In the genomic region with DNA sequence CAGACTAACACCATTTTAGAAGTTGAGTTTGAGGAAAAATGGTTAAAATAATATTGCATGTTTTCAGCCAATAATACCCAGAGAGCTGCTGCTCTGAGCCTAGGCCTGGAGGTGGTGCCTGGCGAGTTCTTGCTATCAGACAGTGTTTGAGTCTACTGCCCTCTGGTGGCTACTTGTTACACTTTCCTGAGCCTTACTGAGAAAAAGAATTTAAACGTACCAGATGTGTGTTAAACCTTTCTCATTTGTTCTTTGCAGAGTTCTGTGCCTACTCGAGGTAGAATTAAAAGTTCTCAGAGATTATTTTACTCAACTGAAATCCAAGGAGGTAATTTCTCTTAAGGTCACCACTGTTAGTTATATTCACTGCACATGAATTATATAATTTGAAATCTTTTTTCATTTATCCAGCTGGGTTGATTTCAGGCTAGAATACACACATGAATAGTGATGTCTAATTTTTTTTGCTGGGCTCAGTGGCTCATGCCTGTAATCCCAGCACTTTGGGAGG, we compare ENCODE assay signal across 8 cellular contexts. TPM values are rescaled to one million over a fixed set of nuclear protein-coding genes. Genes with fewer than 3 reads are reported as not detected.
DNase-seq lines count a peak whose midpoint lies in the region; ATAC-seq, FAIRE-seq and TF ChIP-seq lines count a peak whose summit lies in the region.

No MANE protein-coding gene starts in this region.

- no peak overlapping the region for H2BK20ac ChIP-seq in H1 (ENCODE audit: low read length)

- H2BK12ac ChIP-seq in H1 (ENCODE audit: low read depth, low read length): no peak overlapping the region

- H3K36me3 Mint-ChIP-seq in CD4-positive, alpha-beta T cell (ENCODE audit: low read depth): peaks cover 38% of the 10 kb centered on the region
- peaks cover 4% of the 10 kb centered on the region for H3K36me3 Mint-ChIP-seq in activated CD4-positive, alpha-beta memory T cell treated with anti-CD3 and anti-CD28 coated beads, Interleukin-2, amount 10 ng/mL, durations not matched to agents 7 days and 5 days (ENCODE audit: low read depth)

- TF ChIP-seq RAD21 in H1 (IDR thresholded peaks at IDR 0.05 in 1 of 2, conservative IDR thresholded peaks at IDR 0.05 in 1 of 2; ENCODE audit: low read depth in 2 of 2, low read length in 2 of 2): peak; percentile 93 to 95

- H3K79me2 ChIP-seq in H1 (ENCODE audit: control insufficient read depth in 1 of 2, insufficient read depth in 2 of 2, low read length in 2 of 2) (no peaks in the 10 kb centered on the region), mesendoderm (ENCODE audit: control insufficient read depth, insufficient read depth, low read length) (no peaks in the 10 kb centered on the region)

- H3K36me3 ChIP-seq in H1 (ENCODE audit: control insufficient read depth in 2 of 4, insufficient read depth in 4 of 4, low read length in 3 of 4): no peaks in the 10 kb centered on the region
- no peaks in the 10 kb centered on the region for H3K36me3 ChIP-seq in mesendoderm (ENCODE audit: control insufficient read depth, insufficient read depth, low read length)

- H3K14ac ChIP-seq in H1 (ENCODE audit: insufficient read length): no peak overlapping the region

- H2AFZ ChIP-seq in H1 (ENCODE audit: low read length): no peak overlapping the region

- H3K4ac ChIP-seq in H1 (replicated peaks; ENCODE audit: insufficient read length, low read depth, low read length): no peak overlapping the region
- no peak overlapping the region for H3K4ac ChIP-seq in mesendoderm (ENCODE audit: low read depth, low read length)

- H3K4me3 Mint-ChIP-seq in CD4-positive, alpha-beta T cell: no peak overlapping the region
- no peak overlapping the region for H3K4me3 Mint-ChIP-seq in activated CD4-positive, alpha-beta memory T cell treated with anti-CD3 and anti-CD28 coated beads, Interleukin-2, amount 10 ng/mL, durations not matched to agents 7 days and 5 days

- no peak overlapping the region for H3K27ac ChIP-seq in CD4-positive, alpha-beta T cell (ENCODE audit: low read depth, low read length)
- H3K27ac ChIP-seq in H1 (ENCODE audit: low read depth, low read length) (no peak overlapping the region), mesendoderm (ENCODE audit: low read depth, low read length) (no peak overlapping the region)

- 23% methylated on average over 3 of the region's 3 CpGs; no CpG with 5 or more reads in 1 of the 2 experiments for WGBS in H1 (ENCODE audit: extremely low coverage in 1 of 2, insufficient coverage in 1 of 2, insufficient read length in 1 of 2, insufficient replicate concordance in 2 of 2, low coverage in 1 of 2, low lambda C conversion rate in 2 of 2, missing lambda C conversion rate in 1 of 2), 2 experiments
- no CpG with 5 or more reads among the region's 3 CpGs for WGBS in mesendoderm (ENCODE audit: extremely low coverage, insufficient coverage, low lambda C conversion rate)

- no peak overlapping the region for H4K5ac ChIP-seq in H1 (ENCODE audit: insufficient read length, low read depth, low read length)
- no peak overlapping the region for H4K5ac ChIP-seq in mesendoderm (ENCODE audit: low read length)

- H3K9me3 ChIP-seq in CD4-positive, alpha-beta T cell (ENCODE audit: control insufficient read depth, low read length): no peaks in the 10 kb centered on the region
- H3K9me3 ChIP-seq in H1 (ENCODE audit: insufficient read depth in 2 of 2, low read depth in 1 of 2, low read length in 1 of 2): no peaks in the 10 kb centered on the region

- H3K9me3 Mint-ChIP-seq in CD4-positive, alpha-beta T cell: no peaks in the 10 kb centered on the region
- no peaks in the 10 kb centered on the region for H3K9me3 Mint-ChIP-seq in activated CD4-positive, alpha-beta memory T cell treated with anti-CD3 and anti-CD28 coated beads, Interleukin-2, amount 10 ng/mL, durations not matched to agents 7 days and 5 days

- peaks cover 23% of the 10 kb centered on the region for H3K4me1 Mint-ChIP-seq in CD4-positive, alpha-beta T cell (ENCODE audit: low read depth)
- H3K4me1 Mint-ChIP-seq in activated CD4-positive, alpha-beta memory T cell treated with anti-CD3 and anti-CD28 coated beads, Interleukin-2, amount 10 ng/mL, durations not matched to agents 7 days and 5 days: peaks cover 2% of the 10 kb centered on the region

- DNase-seq in CD4-positive, alpha-beta T cell: peak; percentile 55 to 81 (median 66)
- DNase-seq in GM20000 (ENCODE audit: low spot score): peak; percentile 80
- DNase-seq in HT1080 (ENCODE audit: low read depth): peak; percentile 74
- DNase-seq in NK-92 (lab: John Stamatoyannopoulos, UW; ENCODE audit: unreplicated experiment): peak; percentile 4
- peak; percentile 76 for DNase-seq in activated CD4-positive, alpha-beta memory T cell treated with anti-CD3 and anti-CD28 coated beads, Interleukin-2, amount 10 ng/mL, durations not matched to agents 7 days and 5 days
- peak; percentile 33 to 59 for DNase-seq in H1 (ENCODE audit: low read depth in 1 of 2, low spot score in 2 of 2)
- peak; percentile 87 for DNase-seq in mesendoderm
- DNase-seq in stimulated activated CD8-positive, alpha-beta memory T cell treated with anti-CD3 and anti-CD28 coated beads, Interleukin-2, amount 100 ng/mL, for 1 hour (ENCODE audit: low read depth in 2 of 2): peak; percentile 21 to 57

- CTCF ChIA-PET in CD4-positive, alpha-beta T cell (lab: Charles Lee): interaction anchor here (0.6 to 2.7 kb wide), 39 partner anchors 9 to 583 kb away, joined by 3 to 59 read pairs (median 4); a partner anchor contains a TSS
- CTCF ChIA-PET in activated CD4-positive, alpha-beta memory T cell treated with anti-CD3 and anti-CD28 coated beads, Interleukin-2, amount 10 ng/mL, durations not matched to agents 7 days and 5 days (lab: Charles Lee): interaction anchor here (0.6 to 3.9 kb wide), 27 partner anchors 11 to 360 kb away, joined by 3 to 79 read pairs (median 4); no protein-coding TSS in a partner anchor
- CTCF ChIA-PET in H1 (lab: Charles Lee; ENCODE audit: partially characterized antibody): interaction anchor here (0.6 to 4.5 kb wide), 47 partner anchors 9 to 287 kb away, joined by 3 to 38 read pairs (median 4); no protein-coding TSS in a partner anchor

- H2AK5ac ChIP-seq in H1 (ENCODE audit: low read depth, low read length) (no peak overlapping the region), mesendoderm (ENCODE audit: low read length) (no peak overlapping the region)

- ATAC-seq in CD4-positive, alpha-beta T cell (ENCODE audit: poor library complexity): peak; percentile 98

- no peak overlapping the region for H2BK5ac ChIP-seq in H1 (ENCODE audit: low read depth, low read length)
- no peak overlapping the region for H2BK5ac ChIP-seq in mesendoderm (ENCODE audit: low read length)

- TF ChIP-seq CTCF in CD4-positive, alpha-beta T cell (IDR thresholded peaks at IDR 0.05): peak; percentile 92
- peak; percentile 74 for TF ChIP-seq CTCF in GM20000 (IDR thresholded peaks at IDR 0.05; ENCODE audit: extremely low read depth, missing control alignments)
- TF ChIP-seq CTCF in H1 (IDR thresholded peaks at IDR 0.05; ENCODE audit: control extremely low read depth in 1 of 3, insufficient read depth in 1 of 3, low read depth in 1 of 3, low read length in 3 of 3): peak; percentile 48 to 97 (median 82)

- H3K4me3 ChIP-seq in H1 (ENCODE audit: extremely low read depth in 1 of 4, insufficient read depth in 2 of 4, low read depth in 3 of 4, low read length in 4 of 4): no peak overlapping the region
- no peak overlapping the region for H3K4me3 ChIP-seq in mesendoderm (ENCODE audit: low read length)

- H3K79me1 ChIP-seq in H1 (ENCODE audit: low read depth, low read length) (no peaks in the 10 kb centered on the region), mesendoderm (ENCODE audit: low read length) (no peaks in the 10 kb centered on the region)

- intact Hi-C loops in CD4-positive, alpha-beta T cell (cut with DNase I, micrococcal nuclease): loop anchor here (1.0 to 5.0 kb wide), 6 partner anchors 74 to 289 kb away; no protein-coding TSS in a partner anchor

- no peaks in the 10 kb centered on the region for H3K23me2 ChIP-seq in H1 (ENCODE audit: low read depth, low read length)

- H3K56ac ChIP-seq in H1 (replicated peaks; ENCODE audit: insufficient read length, low read depth, low read length) (no peak overlapping the region), mesendoderm (ENCODE audit: low read length) (no peak overlapping the region)

- H4K8ac ChIP-seq in H1 (ENCODE audit: extremely low read depth, insufficient read depth, low read length) (no peak overlapping the region), mesendoderm (ENCODE audit: low read depth, low read length) (no peak overlapping the region)

- H3K4me2 ChIP-seq in H1 (ENCODE audit: insufficient read depth in 1 of 2, low read depth in 2 of 2, low read length in 2 of 2) (no peak overlapping the region), mesendoderm (ENCODE audit: low read length) (no peak overlapping the region)

- H3K4me1 ChIP-seq in H1 (replicated peaks in 1 of 4; ENCODE audit: control insufficient read depth in 3 of 4, insufficient read depth in 4 of 4, low read length in 3 of 4): peaks cover 0 to 4% (median 1%) of the 10 kb centered on the region in 4 experiments; a peak in 2 of 7 replicates
- no peaks in the 10 kb centered on the region for H3K4me1 ChIP-seq in mesendoderm (ENCODE audit: control insufficient read depth, low read depth, low read length)

- no peak overlapping the region for H4K91ac ChIP-seq in H1 (replicated peaks; ENCODE audit: insufficient read length, low read length)

- POLR2A ChIA-PET in CD4-positive, alpha-beta T cell (lab: Charles Lee): interaction anchor here (0.6 to 2.7 kb wide), 10 partner anchors 11 to 259 kb away, joined by 3 to 17 read pairs (median 3); no protein-coding TSS in a partner anchor
- POLR2A ChIA-PET in activated CD4-positive, alpha-beta memory T cell treated with anti-CD3 and anti-CD28 coated beads, Interleukin-2, amount 10 ng/mL, durations not matched to agents 7 days and 5 days (lab: Charles Lee): interaction anchor here (0.5 to 1.6 kb wide), 4 partner anchors 225 to 259 kb away, joined by 3 to 11 read pairs (median 4); no protein-coding TSS in a partner anchor
- POLR2A ChIA-PET in H1 (lab: Charles Lee; ENCODE audit: partially characterized antibody): no interaction called here

- H3K27ac Mint-ChIP-seq in CD4-positive, alpha-beta T cell: peak overlapping the region; percentile 16
- no peak overlapping the region for H3K27ac Mint-ChIP-seq in activated CD4-positive, alpha-beta memory T cell treated with anti-CD3 and anti-CD28 coated beads, Interleukin-2, amount 10 ng/mL, durations not matched to agents 7 days and 5 days

- H3K23ac ChIP-seq in H1 (ENCODE audit: insufficient read length) (no peak overlapping the region), mesendoderm (ENCODE audit: low read length) (no peak overlapping the region)

- no peaks in the 10 kb centered on the region for H3K27me3 ChIP-seq in CD4-positive, alpha-beta T cell (ENCODE audit: control insufficient read depth, insufficient read depth, low read length)
- no peaks in the 10 kb centered on the region for H3K27me3 ChIP-seq in H1 (replicated peaks in 1 of 4; ENCODE audit: control insufficient read depth in 3 of 4, extremely low read depth in 1 of 4, insufficient read depth in 3 of 4, low read length in 3 of 4)
- no peaks in the 10 kb centered on the region for H3K27me3 ChIP-seq in mesendoderm (ENCODE audit: insufficient read depth, low read length, poor library complexity)

- no peak for TF ChIP-seq EP300 in H1 (IDR thresholded peaks at IDR 0.05; ENCODE audit: borderline replicate concordance in 1 of 2, low read depth in 2 of 2, low read length in 2 of 2)

- H3K9ac ChIP-seq in H1 (replicated peaks in 1 of 4; ENCODE audit: extremely low read depth in 1 of 4, low read depth in 3 of 4, low read length in 3 of 4) (no peak overlapping the region), mesendoderm (ENCODE audit: low read length) (no peak overlapping the region)

- TF ChIP-seq POLR2A in H1 (IDR thresholded peaks at IDR 0.05; ENCODE audit: control extremely low read depth in 1 of 2, low read depth in 2 of 2, low read length in 2 of 2): no peak

- H2BK15ac ChIP-seq in H1 (ENCODE audit: low read length): no peak overlapping the region
- no peak overlapping the region for H2BK15ac ChIP-seq in mesendoderm (replicated peaks; ENCODE audit: low read depth)

- no peaks in the 10 kb centered on the region for H4K20me1 ChIP-seq in H1 (replicated peaks in 1 of 2; ENCODE audit: control insufficient read depth in 1 of 2, insufficient read depth in 2 of 2, low read length in 2 of 2)

- FAIRE-seq in H1 (lab: Jason Lieb, UNC): peak; percentile 71

- no peak overlapping the region for H2BK120ac ChIP-seq in H1 (replicated peaks; ENCODE audit: low read depth, low read length)
- H2BK120ac ChIP-seq in mesendoderm (ENCODE audit: low read depth, low read length): no peak overlapping the region

- H3K27me3 Mint-ChIP-seq in CD4-positive, alpha-beta T cell: no peaks in the 10 kb centered on the region
- no peaks in the 10 kb centered on the region for H3K27me3 Mint-ChIP-seq in activated CD4-positive, alpha-beta memory T cell treated with anti-CD3 and anti-CD28 coated beads, Interleukin-2, amount 10 ng/mL, durations not matched to agents 7 days and 5 days

- H3K18ac ChIP-seq in H1 (ENCODE audit: extremely low read depth, low read length) (no peak overlapping the region), mesendoderm (ENCODE audit: low read length) (no peak overlapping the region)

RNA-seq across cellular contexts. Expression of a gene that starts 38.2 kb away (rescaled TPM):
- total RNA-seq in CD4-positive, alpha-beta T cell: 1 to 10 TPM; 7.0 to 7.3 TPM
- 3.6 and 5.9 TPM in 2 replicates for total RNA-seq in HT1080 (2014; rRNA removed; shearing (Covaris generic))
- polyA plus RNA-seq in HT1080 (2015; cell fraction: cytosol; rRNA removed): 6.6 and 7.6 TPM in 2 replicates
- 3.6 and 5.8 TPM in 2 replicates for polyA plus RNA-seq in HT1080 (2015; cell fraction: nucleus; rRNA removed)
- total RNA-seq in activated CD4-positive, alpha-beta memory T cell treated with anti-CD3 and anti-CD28 coated beads, Interleukin-2, amount 10 ng/mL, durations not matched to agents 7 days and 5 days: 1 to 10 TPM; 7.9 to 9.4 TPM
- 4.2 and 4.5 TPM in 2 replicates for total RNA-seq in H1 (2021; fragmentation: NEBNext Ultra II Directional; extraction: Animal tissue kit (Norgen Biotek cat#: 25700))
- polyA plus RNA-seq in H1 (2011; rRNA removed): 4.4 and 6.5 TPM in 2 replicates
- 5.9 TPM for polyA plus RNA-seq in H1 (2011; cell fraction: cytosol; rRNA removed)
- polyA plus RNA-seq in H1 (2011; cell fraction: nucleus; rRNA removed): 2.7 TPM
- 4.0 to 5.2 TPM (median 4.2 TPM) in 4 replicates for polyA plus RNA-seq in H1 (2012, experiment 1 of 2)
- polyA plus RNA-seq in H1 (2012, experiment 2 of 2): 8.6 TPM
- 4.9 TPM for polyA plus RNA-seq in H1 (2013, experiment 1 of 2)
- polyA plus RNA-seq in H1 (2013, experiment 2 of 2): 4.2 TPM
- polyA minus RNA-seq in H1 (2011; rRNA and poly(A)+ RNA removed): 1.9 and 2.8 TPM in 2 replicates
- not detected for polyA minus RNA-seq in H1 (2011; cell fraction: cytosol; rRNA and poly(A)+ RNA removed)
- 5.6 TPM for polyA minus RNA-seq in H1 (2011; cell fraction: nucleus; rRNA and poly(A)+ RNA removed)
- 5.4 TPM for polyA plus RNA-seq in mesendoderm (2013, experiment 1 of 2)
- polyA plus RNA-seq in mesendoderm (2013, experiment 2 of 2): 6.0 TPM

Comparison
In these comparisons a context has a peak if more than half of its experiments do, and no peak if none do; other contexts are left out.
1. DNase-seq: peak in every context shown above with its lines; median percentile 87 in mesendoderm; 80 in GM20000; 76 in activated CD4-positive, alpha-beta memory T cell treated with anti-CD3 and anti-CD28 coated beads, Interleukin-2, amount 10 ng/mL, durations not matched to agents 7 days and 5 days; 74 in HT1080; 66 in CD4-positive, alpha-beta T cell; 46 in H1; 39 in stimulated activated CD8-positive, alpha-beta memory T cell treated with anti-CD3 and anti-CD28 coated beads, Interleukin-2, amount 100 ng/mL, for 1 hour; 4 in NK-92.